ENCODE assay signal across 29 cellular contexts in the genomic region with DNA sequence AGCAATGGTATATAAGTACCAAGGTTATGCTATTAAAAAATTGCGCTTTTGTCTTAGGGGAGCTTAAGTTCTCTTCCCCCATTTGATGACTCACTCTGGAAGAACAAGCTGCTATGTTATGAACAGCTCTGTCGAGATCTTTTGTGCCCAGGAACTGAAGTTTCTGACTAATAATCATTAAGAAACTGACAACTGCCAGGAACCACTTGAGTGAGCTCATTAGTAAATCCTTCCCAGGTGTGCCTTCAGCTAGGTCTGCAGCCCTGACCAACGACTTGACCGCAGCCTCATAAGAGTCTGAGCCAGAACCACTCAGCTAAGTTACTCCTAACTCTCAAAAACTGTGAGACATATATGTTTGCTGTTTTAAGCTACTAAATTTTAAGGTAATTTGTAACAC.
DNase-seq lines count a peak whose midpoint lies in the region; ATAC-seq, FAIRE-seq and TF ChIP-seq lines count a peak whose summit lies in the region.
"Had no signal": no experiment of that assay in that cellular context is flagged by ENCODE, and none has a peak within 500 bp of the region (broad histone marks: within the 10 kb centered on the region; RNA-seq: fewer than 3 reads in every experiment).

No MANE protein-coding gene starts in this region.

- WGBS in GM12878 (ENCODE audit: insufficient coverage, insufficient replicate concordance, low lambda C conversion rate, missing lambda C conversion rate), result 29% methylated on average over 4 of the region's 4 CpGs
- 77 to 88% methylated on average over 4 of the region's 4 CpGs for WGBS in lung, 2 donors

- no peak for TF ChIP-seq EP300 in GM12878 (IDR thresholded peaks at IDR 0.05; ENCODE audit: borderline replicate concordance in 1 of 2, control insufficient read depth in 1 of 2, low read depth in 2 of 2, low read length in 2 of 2)

- CTCF ChIA-PET in GM12878 (lab: Yijun Ruan, JAX), result interaction anchor here (1.2 kb wide), 1 partner anchor 53 kb away, joined by 4 read pairs; no protein-coding TSS in a partner anchor

- in situ Hi-C loops in GM12878 (cut with MboI), result no loop called here

- H3K9me3 ChIP-seq in Karpas-422 (ENCODE audit: low read length) (no peaks in the 10 kb centered on the region; the same call in 1 of the 2 replicates), GM12878 (replicated peaks; ENCODE audit: control insufficient read depth, insufficient read depth, low read length) (no peaks in the 10 kb centered on the region), lung (ENCODE audit: control insufficient read depth in 2 of 2, insufficient read depth in 1 of 2, low read length in 1 of 2) (no peaks in the 10 kb centered on the region), Peyer's patch (no peaks in the 10 kb centered on the region)
- H3K9me3 ChIP-seq: esophagus muscularis mucosa, ovary, right atrium auricular region, SJCRH30, suprapubic skin had no signal

- no peak overlapping the region for H3K9ac ChIP-seq in Karpas-422 (ENCODE audit: low read length)
- no peak overlapping the region for H3K9ac ChIP-seq in GM12878 (ENCODE audit: control insufficient read depth, insufficient read depth, low read length)

- TF ChIP-seq RAD21 in GM12878 (IDR thresholded peaks at IDR 0.05; ENCODE audit: insufficient read depth, low read depth, low read length), result no peak

- no peak for TF ChIP-seq POLR2A in GM12878 (IDR thresholded peaks at IDR 0.05; ENCODE audit: low read depth, low read length)
- TF ChIP-seq POLR2A in Peyer's patch (IDR thresholded peaks at IDR 0.05), result no peak

- RAD21 ChIA-PET in GM12878 (lab: Charles Lee; ENCODE audit: unreplicated experiment), result interaction anchor here (1.4 to 2.1 kb wide), 4 partner anchors 8 to 33 kb away, joined by 3 to 8 read pairs (median 5); no protein-coding TSS in a partner anchor

- no peaks in the 10 kb centered on the region for H4K20me1 ChIP-seq in Karpas-422 (ENCODE audit: insufficient read depth, low read depth, low read length)
- H4K20me1 ChIP-seq in GM12878 (ENCODE audit: control insufficient read depth, insufficient read depth), result no peaks in the 10 kb centered on the region

- H3K79me2 ChIP-seq in Karpas-422 (ENCODE audit: low read length) (no peaks in the 10 kb centered on the region), GM12878 (ENCODE audit: control insufficient read depth, insufficient read depth, low read length) (no peaks in the 10 kb centered on the region)

- SMC1A ChIA-PET in GM12878 (lab: Charles Lee; ENCODE audit: uncharacterized antibody, unreplicated experiment), result interaction anchor here (1.0 to 4.8 kb wide), 7 partner anchors 8 to 36 kb away, joined by 3 to 37 read pairs (median 4); no protein-coding TSS in a partner anchor

- H3K27me3 ChIP-seq in Karpas-422 (ENCODE audit: low read length), result no peaks in the 10 kb centered on the region
- no peaks in the 10 kb centered on the region for H3K27me3 ChIP-seq in GM12878 (replicated peaks in 1 of 2; ENCODE audit: control insufficient read depth in 2 of 2, insufficient read depth in 2 of 2, low read length in 1 of 2)
- H3K27me3 ChIP-seq in lung (ENCODE audit: control insufficient read depth, insufficient read depth), result no peaks in the 10 kb centered on the region
- no peaks in the 10 kb centered on the region for H3K27me3 ChIP-seq in Peyer's patch
- H3K27me3 ChIP-seq: esophagus muscularis mucosa, ovary, right atrium auricular region, SJCRH30, suprapubic skin had no signal

- POLR2A ChIA-PET in GM12878 (lab: Charles Lee), result interaction anchor here (0.7 kb wide), 1 partner anchor 13 kb away, joined by 3 read pairs; no protein-coding TSS in a partner anchor

- DNase-seq in Karpas-422 (no peak), GM12878 (ENCODE audit: low read depth, low spot score) (no peak), lung (ENCODE audit: low spot score) (no peak), NCI-H2081 treated with DMSO at 0.1 percent for 48 hours (lab: John Stamatoyannopoulos, UW) (no peak), Peyer's patch (no peak), AG08395 (ENCODE audit: low spot score) (no peak), Ammon's horn (ENCODE audit: low spot score) (no peak)
- DNase-seq: activated effector memory CD4-positive, alpha-beta T cell treated with anti-CD3 and anti-CD28 coated beads, Interleukin-2, amount 50 U/mL, for 16 hours; C1 segment of cervical spinal cord; Calu3; DND-41; left ventricle myocardium superior; MM.1S; NCI-H1694; NCI-H69; ovary; SJCRH30; stimulated activated CD4-positive, alpha-beta T cell treated with anti-CD3 and anti-CD28 coated beads, Interleukin-4, amount 100 ng/mL, for 24 hours; stimulated activated naive B cell treated with anti-CD40 and anti-IgM and Interleukin-4, amounts not matched to agents 10 μg/mL and 1 μg/mL and 100 μg/mL, for 72 hours had no signal

- no peak overlapping the region for H3K27ac ChIP-seq in Karpas-422 (ENCODE audit: low read length)
- no peak overlapping the region for H3K27ac ChIP-seq in GM12878 (ENCODE audit: control insufficient read depth, insufficient read depth)
- H3K27ac ChIP-seq in lung (ENCODE audit: low read depth in 1 of 2, low read length in 1 of 2), result no peak overlapping the region
- no peak overlapping the region for H3K27ac ChIP-seq in Peyer's patch
- H3K27ac ChIP-seq: esophagus muscularis mucosa, HL-60, ovary, right atrium auricular region, SJCRH30, suprapubic skin had no signal

- H3K4me3 ChIP-seq in Karpas-422 (ENCODE audit: low read length) (no peak overlapping the region), GM12878 (no peak overlapping the region), lung (no peak overlapping the region), Peyer's patch (no peak overlapping the region)
- H3K4me3 ChIP-seq: esophagus muscularis mucosa, ovary, right atrium auricular region, SJCRH30, suprapubic skin had no signal

- H3K4me2 ChIP-seq in Karpas-422 (ENCODE audit: low read depth, low read length, poor library complexity, severe bottlenecking), result no peak overlapping the region
- H3K4me2 ChIP-seq in GM12878 (ENCODE audit: control insufficient read depth, insufficient read depth), result no peak overlapping the region

- intact Hi-C loops in GM12878 (cut with micrococcal nuclease; ENCODE audit: unreplicated experiment), result no loop called here

- no TSS peak for BruUV-seq in GM12878 (replicated peaks; lab: Mats Ljungman, UMichigan)

- H3K9me2 ChIP-seq in Karpas-422 (replicated peaks; ENCODE audit: insufficient read depth, low read length), result no peaks in the 10 kb centered on the region

- no peaks in the 10 kb centered on the region; the same call in 1 of the 2 replicates for H3K36me3 ChIP-seq in Karpas-422 (ENCODE audit: insufficient read depth, low read length)
- no peaks in the 10 kb centered on the region for H3K36me3 ChIP-seq in GM12878 (ENCODE audit: control insufficient read depth in 2 of 2, insufficient read depth in 2 of 2, low read length in 1 of 2)
- H3K36me3 ChIP-seq in lung (ENCODE audit: control insufficient read depth in 2 of 2, insufficient read depth in 2 of 2, low read length in 2 of 2), result no peaks in the 10 kb centered on the region
- no peaks in the 10 kb centered on the region for H3K36me3 ChIP-seq in Peyer's patch
- H3K36me3 ChIP-seq: esophagus muscularis mucosa, ovary, right atrium auricular region, SJCRH30, suprapubic skin had no signal

- ATAC-seq in GM18868 (IDR thresholded peaks at IDR 0.05; ENCODE audit: unreplicated experiment) (peak; percentile 70), GM12878 (peak; percentile 77), lung (ENCODE audit: insufficient read depth, low FRiP score) (peak; percentile 69)
- ATAC-seq: HCT116; left ventricle myocardium superior; natural killer cell treated with Interleukin-12 subunit alpha and Interleukin-12 subunit beta and Interleukin-15 and Interleukin-18, amount 100 ng/mL, for 72 hours; stimulated activated naive B cell treated with anti-CD40 and anti-IgM and Interleukin-4, amounts not matched to agents 10 μg/mL and 1 μg/mL and 100 μg/mL, for 72 hours had no signal

- FAIRE-seq in GM12878 (lab: Jason Lieb, UNC), result no peak
- FAIRE-seq: frontal cortex, GM12891, urothelium cell line had no signal

- H3K4me1 ChIP-seq in Karpas-422 (ENCODE audit: low read length) (peaks cover under 1% of the 10 kb centered on the region; the same call in 1 of the 2 replicates), GM12878 (ENCODE audit: control insufficient read depth, insufficient read depth, low read length) (no peaks in the 10 kb centered on the region), lung (ENCODE audit: control insufficient read depth in 2 of 2, insufficient read depth in 2 of 2, low read length in 2 of 2) (no peaks in the 10 kb centered on the region), Peyer's patch (no peaks in the 10 kb centered on the region)
- H3K4me1 ChIP-seq: esophagus muscularis mucosa, right atrium auricular region, SJCRH30, suprapubic skin had no signal

- no peak for TF ChIP-seq CTCF in GM12878 (IDR thresholded peaks at IDR 0.05 in 2 of 3, conservative IDR thresholded peaks at IDR 0.05 in 1 of 3; ENCODE audit: control insufficient read depth in 2 of 3, extremely low read depth in 1 of 3, insufficient read depth in 1 of 3, low read depth in 3 of 3, low read length in 3 of 3)
- no peak for TF ChIP-seq CTCF in lung (IDR thresholded peaks at IDR 0.05; ENCODE audit: control extremely low read depth, extremely low read depth)
- TF ChIP-seq CTCF in Peyer's patch (IDR thresholded peaks at IDR 0.05), result no peak

- H2AFZ ChIP-seq in Karpas-422 (ENCODE audit: low read length), result peak overlapping the region; percentile 64; the same call in 1 of the 2 replicates
- H2AFZ ChIP-seq in GM12878 (ENCODE audit: control insufficient read depth, low read depth, low read length), result no peak overlapping the region

TF ChIP-seq in GM12878, 131 proteins besides CTCF, POLR2A, EP300 and RAD21 (continues in another document):
- TF ChIP-seq EED (IDR thresholded peaks at IDR 0.05; ENCODE audit: low read depth), result no peak
- TF ChIP-seq STAT3 (IDR thresholded peaks at IDR 0.05; ENCODE audit: low read depth, low read length), result no peak
- TF ChIP-seq MYB (IDR thresholded peaks at IDR 0.05; ENCODE audit: borderline replicate concordance, low read depth, low read length), result no peak
- TF ChIP-seq ATF7 (IDR thresholded peaks at IDR 0.05; ENCODE audit: low read depth), result 0 out of 2 replicates have a peak, but pooled peaks have one; percentile 27
- no peak for TF ChIP-seq TCF12 (IDR thresholded peaks at IDR 0.05; ENCODE audit: low read depth, low read length)
- TF ChIP-seq IKZF2 (IDR thresholded peaks at IDR 0.05), result peak; percentile 18 to 35; a peak in 2 of 4 replicates
- no peak for TF ChIP-seq MTA3 (IDR thresholded peaks at IDR 0.05; ENCODE audit: borderline replicate concordance, low read length)
- no peak for TF ChIP-seq CBFB (IDR thresholded peaks at IDR 0.05; ENCODE audit: low read depth)
- peak; percentile 78 for TF ChIP-seq MTA2 (IDR thresholded peaks at IDR 0.05; ENCODE audit: low read depth)
- TF ChIP-seq DPF2 (IDR thresholded peaks at IDR 0.05), result 0 out of 2 replicates have a peak, but pooled peaks have one; percentile 33
- peak; percentile 43 for TF ChIP-seq IKZF1 (conservative IDR thresholded peaks at IDR 0.05)
- TF ChIP-seq BHLHE40 (IDR thresholded peaks at IDR 0.05; ENCODE audit: borderline replicate concordance in 1 of 2, low read depth in 2 of 2, low read length in 1 of 2), result peak in 1 of 2 experiments; percentile 27; a peak in 1 of 4 replicates
